Comparison of ENCODE assay signal across 22 cellular contexts in genomic region chr1:154792899-154793298, GRCh38.
"Had no signal": no experiment of that assay in that cellular context is flagged by ENCODE, and none has a peak within 500 bp of the region (broad histone marks: within the 10 kb centered on the region; RNA-seq: fewer than 3 reads in every experiment).

No MANE protein-coding gene starts in this region.

- H3K9me3 ChIP-seq: Peyer's patch, SJCRH30, SK-N-SH had no signal

- H3K4me3 ChIP-seq: cardiac muscle cell, Peyer's patch, SJCRH30 had no signal

- H3K27me3 Mint-ChIP-seq: activated CD8-positive, alpha-beta T cell treated with anti-CD3 and anti-CD28 coated beads for 36 hours; activated naive CD4-positive, alpha-beta T cell treated with anti-CD3 and anti-CD28 coated beads, Interleukin-2, amount 50 U/mL, for 24 hours had no signal

- H3K27ac Mint-ChIP-seq: activated T-cell treated with anti-CD3 and anti-CD28 coated beads, Interleukin-2, amount 50 U/mL, for 72 hours had no signal

- H3K4me2 ChIP-seq: SK-N-SH had no signal

- ATAC-seq: activated CD4-positive, CD25-positive, alpha-beta regulatory T cell treated with anti-CD3 and anti-CD28 coated beads, Interleukin-2, amount 50 U/mL, for 24 hours; activated CD8-positive, alpha-beta T cell treated with anti-CD3 and anti-CD28 coated beads for 36 hours; activated T-cell treated with anti-CD3 and anti-CD28 coated beads, Interleukin-2, amount 50 U/mL, for 72 hours had no signal

- H3K36me3 Mint-ChIP-seq: activated naive CD4-positive, alpha-beta T cell treated with anti-CD3 and anti-CD28 coated beads, Interleukin-2, amount 50 U/mL, for 24 hours had no signal

- H3K27me3 ChIP-seq: cardiac muscle cell, Peyer's patch, SJCRH30 had no signal

- H3K4me3 Mint-ChIP-seq: activated CD8-positive, alpha-beta T cell treated with anti-CD3 and anti-CD28 coated beads for 36 hours; activated naive CD4-positive, alpha-beta T cell treated with anti-CD3 and anti-CD28 coated beads, Interleukin-2, amount 50 U/mL, for 24 hours had no signal

- H3K9me3 Mint-ChIP-seq: activated CD8-positive, alpha-beta T cell treated with anti-CD3 and anti-CD28 coated beads for 36 hours; activated naive CD4-positive, alpha-beta T cell treated with anti-CD3 and anti-CD28 coated beads, Interleukin-2, amount 50 U/mL, for 24 hours; activated T-cell treated with anti-CD3 and anti-CD28 coated beads, Interleukin-2, amount 50 U/mL, for 72 hours had no signal

- H3K36me3 ChIP-seq: brain microvascular endothelial cell, cardiac muscle cell, Peyer's patch had no signal

- H3K9ac ChIP-seq: SK-N-SH had no signal

- FAIRE-seq: colon had no signal

- DNase-seq: activated CD4-positive, alpha-beta T cell treated with anti-CD3 and anti-CD28 coated beads for 4 hours; activated CD8-positive, alpha-beta memory T cell treated with anti-CD3 and anti-CD28 coated beads, Interleukin-2, amount 50 U/mL, for 4 hours; activated CD8-positive, alpha-beta T cell treated with anti-CD3 and anti-CD28 coated beads for 36 hours; activated naive CD4-positive, alpha-beta T cell; activated T-cell treated with anti-CD3 and anti-CD28 coated beads, Interleukin-2, amount 50 U/mL, for 72 hours; brain microvascular endothelial cell; cerebellar nuclear complex; MV-4-11; NCI-H1092 treated with DMSO at 0.1 percent for 48 hours; NCI-H1436; NCI-H1694 treated with DMSO at 0.1 percent for 48 hours; NCI-H2029 treated with DMSO at 0.1 percent for 48 hours; NCI-H510A treated with DMSO at 0.1 percent for 48 hours; NCI-H69; Peyer's patch; SJCRH30; SK-N-SH had no signal

- H3K27ac ChIP-seq: brain microvascular endothelial cell, cardiac muscle cell, Peyer's patch, RWPE1 had no signal

- H3K9me2 ChIP-seq: SK-N-SH had no signal
